In genomic region chr18:42564761-42565160, GRCh38 we compare ENCODE assay signal across 20 cellular contexts.
A peak's percentile ranks its signal among the peaks of the same experiment; 100 is the strongest.
DNase-seq lines count a peak whose midpoint lies in the region; ATAC-seq lines count a peak whose summit lies in the region.
"Had no signal": no experiment of that assay in that cellular context is flagged by ENCODE, and none has a peak within 500 bp of the region (broad histone marks: within the 10 kb centered on the region; RNA-seq: fewer than 3 reads in every experiment).

No MANE protein-coding gene starts in this region.

- no peaks in the 10 kb centered on the region for H3K9me3 Mint-ChIP-seq in activated T-helper 1 cell treated with anti-CD3 and anti-CD28 coated beads, Interleukin-12 subunit alpha, Interleukin-12 subunit beta, Interleukin-2, Interleukin-4 antibody, amounts not matched to agents 30 ng/mL and 10 ng/mL and 1 ng/mL, durations not matched to agents 14 hours and 24 hours and 36 hours
- H3K9me3 Mint-ChIP-seq in effector memory CD8-positive, alpha-beta T cell, result peaks cover 6 to 7% of the 10 kb centered on the region in 2 donors

- no peak for ATAC-seq in GM21528 (IDR thresholded peaks at IDR 0.05; ENCODE audit: low FRiP score, unreplicated experiment)
- no peak for ATAC-seq in effector memory CD8-positive, alpha-beta T cell (replicated peaks)
- ATAC-seq: HCT116 had no signal

- no peak overlapping the region for H3K4me3 Mint-ChIP-seq in activated T-helper 1 cell treated with anti-CD3 and anti-CD28 coated beads, Interleukin-12 subunit alpha, Interleukin-12 subunit beta, Interleukin-2, Interleukin-4 antibody, amounts not matched to agents 30 ng/mL and 10 ng/mL and 1 ng/mL, durations not matched to agents 14 hours and 24 hours and 36 hours
- H3K4me3 Mint-ChIP-seq in effector memory CD8-positive, alpha-beta T cell, result no peak overlapping the region
- H3K4me3 Mint-ChIP-seq: CD4-positive, alpha-beta memory T cell had no signal

- no peaks in the 10 kb centered on the region for H3K4me1 Mint-ChIP-seq in activated T-helper 1 cell treated with anti-CD3 and anti-CD28 coated beads, Interleukin-12 subunit alpha, Interleukin-12 subunit beta, Interleukin-2, Interleukin-4 antibody, amounts not matched to agents 30 ng/mL and 10 ng/mL and 1 ng/mL, durations not matched to agents 14 hours and 24 hours and 36 hours (ENCODE audit: low read depth)
- H3K4me1 Mint-ChIP-seq in effector memory CD8-positive, alpha-beta T cell (ENCODE audit: low read depth in 2 of 2), result peaks cover 0 to 1% of the 10 kb centered on the region in 2 donors
- H3K4me1 Mint-ChIP-seq: CD4-positive, alpha-beta memory T cell had no signal

- DNase-seq in Ammon's horn (ENCODE audit: low spot score) (peak; percentile 80), inferior parietal cortex (ENCODE audit: extremely low spot score) (peak; percentile 39), putamen (ENCODE audit: low spot score) (peak; percentile 64)
- no peak for DNase-seq in activated T-helper 1 cell treated with anti-CD3 and anti-CD28 coated beads, Interleukin-12 subunit alpha, Interleukin-12 subunit beta, Interleukin-2, Interleukin-4 antibody, amounts not matched to agents 30 ng/mL and 10 ng/mL and 1 ng/mL, durations not matched to agents 14 hours and 24 hours and 36 hours (ENCODE audit: low spot score)
- DNase-seq in effector CD8-positive, alpha-beta T cell (lab: John Stamatoyannopoulos, UW), result no peak
- no peak for DNase-seq in effector memory CD8-positive, alpha-beta T cell
- DNase-seq: CD4-positive, alpha-beta memory T cell; GF-D8; GM23248; Kasumi-1; MG63; NCI-H1048; NCI-H1436; NCI-H1930; NCI-H446 treated with DMSO at 0.1 percent for 48 hours; NCI-H69; OCI-M1; SHP77 treated with DMSO at 0.1 percent for 48 hours had no signal

- intact Hi-C loops in activated T-helper 1 cell treated with anti-CD3 and anti-CD28 coated beads, Interleukin-12 subunit alpha, Interleukin-12 subunit beta, Interleukin-2, Interleukin-4 antibody, amounts not matched to agents 30 ng/mL and 10 ng/mL and 1 ng/mL, durations not matched to agents 14 hours and 24 hours and 36 hours (cut with micrococcal nuclease), result no loop called here

- no peaks in the 10 kb centered on the region for H3K27me3 Mint-ChIP-seq in activated T-helper 1 cell treated with anti-CD3 and anti-CD28 coated beads, Interleukin-12 subunit alpha, Interleukin-12 subunit beta, Interleukin-2, Interleukin-4 antibody, amounts not matched to agents 30 ng/mL and 10 ng/mL and 1 ng/mL, durations not matched to agents 14 hours and 24 hours and 36 hours (ENCODE audit: insufficient read depth)
- H3K27me3 Mint-ChIP-seq in effector memory CD8-positive, alpha-beta T cell, result no peaks in the 10 kb centered on the region
- H3K27me3 Mint-ChIP-seq: CD4-positive, alpha-beta memory T cell had no signal

- peak overlapping the region; percentile 34 for H3K27ac Mint-ChIP-seq in activated T-helper 1 cell treated with anti-CD3 and anti-CD28 coated beads, Interleukin-12 subunit alpha, Interleukin-12 subunit beta, Interleukin-2, Interleukin-4 antibody, amounts not matched to agents 30 ng/mL and 10 ng/mL and 1 ng/mL, durations not matched to agents 14 hours and 24 hours and 36 hours
- H3K27ac Mint-ChIP-seq in effector memory CD8-positive, alpha-beta T cell, result no peak overlapping the region
- H3K27ac Mint-ChIP-seq: CD4-positive, alpha-beta memory T cell had no signal

- no peaks in the 10 kb centered on the region for H3K36me3 Mint-ChIP-seq in activated T-helper 1 cell treated with anti-CD3 and anti-CD28 coated beads, Interleukin-12 subunit alpha, Interleukin-12 subunit beta, Interleukin-2, Interleukin-4 antibody, amounts not matched to agents 30 ng/mL and 10 ng/mL and 1 ng/mL, durations not matched to agents 14 hours and 24 hours and 36 hours (ENCODE audit: low read depth)
- no peaks in the 10 kb centered on the region for H3K36me3 Mint-ChIP-seq in effector memory CD8-positive, alpha-beta T cell (ENCODE audit: insufficient read depth)
- H3K36me3 Mint-ChIP-seq: CD4-positive, alpha-beta memory T cell had no signal

Comparison
In these comparisons a context has a peak if more than half of its experiments do, and no peak if none do; other contexts are left out.
1. DNase-seq: peak in Ammon's horn (single experiment), inferior parietal cortex (single experiment) and putamen (single experiment); none in activated T-helper 1 cell treated with anti-CD3 and anti-CD28 coated beads, Interleukin-12 subunit alpha, Interleukin-12 subunit beta, Interleukin-2, Interleukin-4 antibody, amounts not matched to agents 30 ng/mL and 10 ng/mL and 1 ng/mL, durations not matched to agents 14 hours and 24 hours and 36 hours (single experiment), effector CD8-positive, alpha-beta T cell (single experiment) and effector memory CD8-positive, alpha-beta T cell (0 of 3).